ENCODE assay signal across 17 cellular contexts in the genomic region with DNA sequence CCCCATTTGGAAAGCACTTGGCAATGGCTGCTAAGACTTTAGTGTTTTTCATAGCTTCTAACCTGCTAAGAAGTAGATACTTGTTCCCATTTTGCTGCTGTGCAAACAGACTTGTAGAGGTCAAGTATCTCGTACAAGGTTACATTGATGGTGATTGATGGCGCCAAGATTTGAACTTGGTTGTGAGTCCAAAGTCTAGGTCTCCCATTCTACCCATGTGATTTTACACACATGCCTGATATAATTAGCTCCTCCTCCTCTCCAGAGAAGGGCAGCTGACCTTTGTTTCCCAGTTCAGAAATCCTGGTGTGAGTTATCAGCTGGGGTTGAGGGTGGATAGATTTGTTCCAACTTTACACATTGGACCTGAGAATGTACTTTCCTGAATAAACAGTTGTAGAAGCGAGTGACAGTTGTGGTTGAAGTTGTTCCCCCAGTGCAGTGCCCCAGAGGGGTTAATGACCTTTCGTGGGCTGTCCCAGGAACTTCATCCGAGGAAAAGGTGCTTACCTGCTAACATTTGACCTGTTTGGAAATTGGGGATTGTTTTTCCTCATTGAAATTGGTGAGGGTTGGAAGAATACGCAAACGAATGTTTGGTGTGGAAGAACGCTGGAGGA. TPM values are rescaled to one million over a fixed set of nuclear protein-coding genes. Genes with fewer than 3 reads are reported as not detected.
DNase-seq lines count a peak whose midpoint lies in the region; ATAC-seq and TF ChIP-seq lines count a peak whose summit lies in the region.
"Had no signal": no experiment of that assay in that cellular context is flagged by ENCODE, and none has a peak within 500 bp of the region (broad histone marks: within the 10 kb centered on the region; RNA-seq: fewer than 3 reads in every experiment).

No MANE protein-coding gene starts in this region.

- H2AK5ac ChIP-seq in mesendoderm (ENCODE audit: low read length) = no peak overlapping the region

- H4K8ac ChIP-seq in mesendoderm (ENCODE audit: low read depth, low read length) = no peak overlapping the region

- no peak overlapping the region for H3K4ac ChIP-seq in mesendoderm (ENCODE audit: low read depth, low read length)

- no peak for TF ChIP-seq CTCF in body of pancreas (IDR thresholded peaks at IDR 0.05)

- DNase-seq in body of pancreas = peak; percentile 20 to 54 (median 42)
- DNase-seq in left lobe of liver (ENCODE audit: low spot score) = peak; percentile 85
- DNase-seq in mucosa of gallbladder (ENCODE audit: low spot score) = peak; percentile 20
- no peak for DNase-seq in stimulated activated CD4-positive, alpha-beta T cell treated with anti-CD3 and anti-CD28 coated beads, Interleukin-15, amount 100 ng/mL, for 24 hours
- DNase-seq in mesendoderm = no peak
- no peak for DNase-seq in globus pallidus (ENCODE audit: low spot score)
- no peak for DNase-seq in activated naive CD8-positive, alpha-beta T cell treated with anti-CD3 and anti-CD28 coated beads for 36 hours
- DNase-seq: AML-193, DMS79 treated with DMSO at 0.1 percent for 48 hours, NCI-H1048, NCI-H1436, NCI-H1930, NCI-H2171, NCI-H69 had no signal

- H3K27ac ChIP-seq in body of pancreas (peak overlapping the region; percentile 19 to 49 (median 41)), mesendoderm (ENCODE audit: low read depth, low read length) (no peak overlapping the region)
- H3K27ac ChIP-seq: C4-2B, SJSA1 had no signal

- no peaks in the 10 kb centered on the region for H3K27me3 ChIP-seq in body of pancreas
- no peaks in the 10 kb centered on the region for H3K27me3 ChIP-seq in mesendoderm (ENCODE audit: insufficient read depth, low read length, poor library complexity)
- H3K27me3 ChIP-seq: SJSA1 had no signal

- H3K36me3 Mint-ChIP-seq in activated naive CD8-positive, alpha-beta T cell treated with anti-CD3 and anti-CD28 coated beads for 36 hours = no peaks in the 10 kb centered on the region

- no peak overlapping the region for H3K9ac ChIP-seq in mesendoderm (ENCODE audit: low read length)

- H3K56ac ChIP-seq in mesendoderm (ENCODE audit: low read length) = no peak overlapping the region

- H2BK5ac ChIP-seq in mesendoderm (ENCODE audit: low read length) = no peak overlapping the region

- H3K79me1 ChIP-seq in mesendoderm (ENCODE audit: low read length) = peaks cover 1% of the 10 kb centered on the region

- H3K27me3 Mint-ChIP-seq in activated naive CD8-positive, alpha-beta T cell treated with anti-CD3 and anti-CD28 coated beads for 36 hours = peaks cover 27% of the 10 kb centered on the region

- no peaks in the 10 kb centered on the region for H3K4me1 Mint-ChIP-seq in activated naive CD8-positive, alpha-beta T cell treated with anti-CD3 and anti-CD28 coated beads for 36 hours

- H3K4me3 ChIP-seq in body of pancreas (no peak overlapping the region), mesendoderm (ENCODE audit: low read length) (no peak overlapping the region)
- H3K4me3 ChIP-seq: SJSA1 had no signal

- peaks cover 9% of the 10 kb centered on the region for H3K79me2 ChIP-seq in mesendoderm (ENCODE audit: control insufficient read depth, insufficient read depth, low read length)

- no peak overlapping the region for H3K27ac Mint-ChIP-seq in activated naive CD8-positive, alpha-beta T cell treated with anti-CD3 and anti-CD28 coated beads for 36 hours

- intact Hi-C loops in body of pancreas (cut with DNase I) = no loop called here

- H3K9me3 Mint-ChIP-seq in activated naive CD8-positive, alpha-beta T cell treated with anti-CD3 and anti-CD28 coated beads for 36 hours = no peaks in the 10 kb centered on the region

- no peak overlapping the region for H4K5ac ChIP-seq in mesendoderm (ENCODE audit: low read length)

- no peak for TF ChIP-seq POLR2A in body of pancreas (IDR thresholded peaks at IDR 0.05)

- no peak overlapping the region for H3K4me3 Mint-ChIP-seq in activated naive CD8-positive, alpha-beta T cell treated with anti-CD3 and anti-CD28 coated beads for 36 hours

- no peaks in the 10 kb centered on the region for H3K36me3 ChIP-seq in body of pancreas (replicated peaks in 1 of 2; ENCODE audit: insufficient read depth in 1 of 2, low read depth in 2 of 2)
- no peaks in the 10 kb centered on the region for H3K36me3 ChIP-seq in mesendoderm (ENCODE audit: control insufficient read depth, insufficient read depth, low read length)

- H3K4me2 ChIP-seq in mesendoderm (ENCODE audit: low read length) = no peak overlapping the region

- no peak overlapping the region for H3K18ac ChIP-seq in mesendoderm (ENCODE audit: low read length)

- peak; percentile 77 for ATAC-seq in body of pancreas
- ATAC-seq in left lobe of liver = peak; percentile 95
- ATAC-seq: Panc1 had no signal

- H3K4me1 ChIP-seq in body of pancreas = peaks cover 11% of the 10 kb centered on the region
- H3K4me1 ChIP-seq in mesendoderm (ENCODE audit: control insufficient read depth, low read depth, low read length) = no peaks in the 10 kb centered on the region
- H3K4me1 ChIP-seq: SJSA1 had no signal

- H2BK120ac ChIP-seq in mesendoderm (ENCODE audit: low read depth, low read length) = no peak overlapping the region

- no peak overlapping the region for H3K23ac ChIP-seq in mesendoderm (ENCODE audit: low read length)

- 37 to 42% methylated on average over 8 of the region's 8 CpGs for whole genome bisulfite sequencing in body of pancreas, 2 donors
- no CpG with 5 or more reads among the region's 8 CpGs for WGBS in mesendoderm (ENCODE audit: extremely low coverage, insufficient coverage, low lambda C conversion rate)

- no peak overlapping the region for H2BK15ac ChIP-seq in mesendoderm (replicated peaks; ENCODE audit: low read depth)

- H3K9me3 ChIP-seq in body of pancreas = no peaks in the 10 kb centered on the region
- H3K9me3 ChIP-seq: SJSA1 had no signal

RNA-seq across cellular contexts. Expression of a gene that starts 10.4 kb away (rescaled TPM):
- 1 to 10 TPM; 2.1 to 4.3 TPM for total RNA-seq in body of pancreas
- total RNA-seq in left lobe of liver = 5.7 TPM
- total RNA-seq in mucosa of gallbladder = 7.6 TPM
- polyA plus RNA-seq in mesendoderm (2013, experiment 1 of 2) = 57.4 TPM
- polyA plus RNA-seq in mesendoderm (2013, experiment 2 of 2) = 61.2 TPM
- total RNA-seq in activated naive CD8-positive, alpha-beta T cell treated with anti-CD3 and anti-CD28 coated beads for 36 hours = under 1 TPM in 1 of 2 experiments, not detected in 1; 0.06 TPM

Comparison
In these comparisons a context has a peak if more than half of its experiments do, and no peak if none do; other contexts are left out.
1. DNase-seq: peak in body of pancreas (4 of 4), left lobe of liver (single experiment) and mucosa of gallbladder (single experiment); none in stimulated activated CD4-positive, alpha-beta T cell treated with anti-CD3 and anti-CD28 coated beads, Interleukin-15, amount 100 ng/mL, for 24 hours (single experiment), mesendoderm (single experiment), globus pallidus (single experiment) and activated naive CD8-positive, alpha-beta T cell treated with anti-CD3 and anti-CD28 coated beads for 36 hours (single experiment).